1 cellular context compared by ENCODE assay signal in the genomic region with DNA sequence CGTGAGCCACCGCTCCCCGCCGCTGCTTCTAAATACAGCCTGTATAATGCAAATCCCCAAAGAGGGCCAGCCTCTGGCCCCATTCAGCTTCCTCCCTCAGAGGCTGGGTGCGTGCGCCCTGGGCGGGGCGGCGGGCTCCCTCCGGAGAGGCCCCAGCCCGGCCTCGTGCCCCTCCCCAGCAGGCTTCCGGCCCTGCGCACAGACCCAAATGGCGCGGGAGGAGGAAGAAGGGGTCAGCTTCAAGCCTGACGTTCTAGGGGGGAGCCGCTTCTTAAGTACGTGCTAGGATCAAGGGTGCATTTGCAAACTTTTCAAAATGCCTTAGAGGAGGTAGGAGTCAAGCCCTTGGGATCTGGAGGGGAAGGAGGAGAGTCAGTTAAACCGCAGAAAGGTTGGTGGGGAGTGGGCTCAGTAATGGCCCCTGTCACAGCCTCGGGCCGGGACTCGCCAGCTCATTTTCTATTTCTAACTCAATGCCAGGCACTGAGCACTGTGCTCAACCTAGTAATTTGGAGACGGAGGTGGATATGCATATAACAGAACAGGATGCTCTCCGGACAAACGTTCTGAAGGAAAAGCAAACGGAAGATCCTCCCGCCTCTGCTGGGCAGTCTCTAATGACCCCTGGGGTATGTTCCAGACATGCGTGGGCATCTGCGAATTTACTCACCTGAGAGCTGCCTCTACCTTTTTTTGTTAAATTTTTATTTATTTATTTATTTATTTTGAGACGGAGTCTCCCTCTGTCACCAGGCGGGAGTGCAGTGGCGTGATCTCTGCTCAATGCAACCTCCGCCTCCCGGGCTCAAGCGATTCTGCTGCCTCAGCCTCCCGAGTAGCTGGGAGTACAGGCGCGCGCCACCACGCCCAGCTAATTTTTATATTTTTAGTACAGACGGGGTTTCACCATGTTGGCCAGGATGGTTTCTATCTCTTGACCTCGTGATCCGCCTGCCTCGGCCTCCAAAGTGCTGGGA.
TF ChIP-seq lines count a peak whose summit lies in the region.

No MANE protein-coding gene starts in this region.

TF ChIP-seq in GM23338, 12 proteins besides CTCF, POLR2A, EP300 and RAD21 (continued from another document):
- no peak for TF ChIP-seq REST (IDR thresholded peaks at IDR 0.05; ENCODE audit: unreplicated experiment)
- no peak for TF ChIP-seq CREB1 (CRISPR knock-in tag; IDR thresholded peaks at IDR 0.05; ENCODE audit: low read depth)
- no peak for TF ChIP-seq STAT1 (IDR thresholded peaks at IDR 0.05; ENCODE audit: unreplicated experiment)
- TF ChIP-seq, protein P1, sequence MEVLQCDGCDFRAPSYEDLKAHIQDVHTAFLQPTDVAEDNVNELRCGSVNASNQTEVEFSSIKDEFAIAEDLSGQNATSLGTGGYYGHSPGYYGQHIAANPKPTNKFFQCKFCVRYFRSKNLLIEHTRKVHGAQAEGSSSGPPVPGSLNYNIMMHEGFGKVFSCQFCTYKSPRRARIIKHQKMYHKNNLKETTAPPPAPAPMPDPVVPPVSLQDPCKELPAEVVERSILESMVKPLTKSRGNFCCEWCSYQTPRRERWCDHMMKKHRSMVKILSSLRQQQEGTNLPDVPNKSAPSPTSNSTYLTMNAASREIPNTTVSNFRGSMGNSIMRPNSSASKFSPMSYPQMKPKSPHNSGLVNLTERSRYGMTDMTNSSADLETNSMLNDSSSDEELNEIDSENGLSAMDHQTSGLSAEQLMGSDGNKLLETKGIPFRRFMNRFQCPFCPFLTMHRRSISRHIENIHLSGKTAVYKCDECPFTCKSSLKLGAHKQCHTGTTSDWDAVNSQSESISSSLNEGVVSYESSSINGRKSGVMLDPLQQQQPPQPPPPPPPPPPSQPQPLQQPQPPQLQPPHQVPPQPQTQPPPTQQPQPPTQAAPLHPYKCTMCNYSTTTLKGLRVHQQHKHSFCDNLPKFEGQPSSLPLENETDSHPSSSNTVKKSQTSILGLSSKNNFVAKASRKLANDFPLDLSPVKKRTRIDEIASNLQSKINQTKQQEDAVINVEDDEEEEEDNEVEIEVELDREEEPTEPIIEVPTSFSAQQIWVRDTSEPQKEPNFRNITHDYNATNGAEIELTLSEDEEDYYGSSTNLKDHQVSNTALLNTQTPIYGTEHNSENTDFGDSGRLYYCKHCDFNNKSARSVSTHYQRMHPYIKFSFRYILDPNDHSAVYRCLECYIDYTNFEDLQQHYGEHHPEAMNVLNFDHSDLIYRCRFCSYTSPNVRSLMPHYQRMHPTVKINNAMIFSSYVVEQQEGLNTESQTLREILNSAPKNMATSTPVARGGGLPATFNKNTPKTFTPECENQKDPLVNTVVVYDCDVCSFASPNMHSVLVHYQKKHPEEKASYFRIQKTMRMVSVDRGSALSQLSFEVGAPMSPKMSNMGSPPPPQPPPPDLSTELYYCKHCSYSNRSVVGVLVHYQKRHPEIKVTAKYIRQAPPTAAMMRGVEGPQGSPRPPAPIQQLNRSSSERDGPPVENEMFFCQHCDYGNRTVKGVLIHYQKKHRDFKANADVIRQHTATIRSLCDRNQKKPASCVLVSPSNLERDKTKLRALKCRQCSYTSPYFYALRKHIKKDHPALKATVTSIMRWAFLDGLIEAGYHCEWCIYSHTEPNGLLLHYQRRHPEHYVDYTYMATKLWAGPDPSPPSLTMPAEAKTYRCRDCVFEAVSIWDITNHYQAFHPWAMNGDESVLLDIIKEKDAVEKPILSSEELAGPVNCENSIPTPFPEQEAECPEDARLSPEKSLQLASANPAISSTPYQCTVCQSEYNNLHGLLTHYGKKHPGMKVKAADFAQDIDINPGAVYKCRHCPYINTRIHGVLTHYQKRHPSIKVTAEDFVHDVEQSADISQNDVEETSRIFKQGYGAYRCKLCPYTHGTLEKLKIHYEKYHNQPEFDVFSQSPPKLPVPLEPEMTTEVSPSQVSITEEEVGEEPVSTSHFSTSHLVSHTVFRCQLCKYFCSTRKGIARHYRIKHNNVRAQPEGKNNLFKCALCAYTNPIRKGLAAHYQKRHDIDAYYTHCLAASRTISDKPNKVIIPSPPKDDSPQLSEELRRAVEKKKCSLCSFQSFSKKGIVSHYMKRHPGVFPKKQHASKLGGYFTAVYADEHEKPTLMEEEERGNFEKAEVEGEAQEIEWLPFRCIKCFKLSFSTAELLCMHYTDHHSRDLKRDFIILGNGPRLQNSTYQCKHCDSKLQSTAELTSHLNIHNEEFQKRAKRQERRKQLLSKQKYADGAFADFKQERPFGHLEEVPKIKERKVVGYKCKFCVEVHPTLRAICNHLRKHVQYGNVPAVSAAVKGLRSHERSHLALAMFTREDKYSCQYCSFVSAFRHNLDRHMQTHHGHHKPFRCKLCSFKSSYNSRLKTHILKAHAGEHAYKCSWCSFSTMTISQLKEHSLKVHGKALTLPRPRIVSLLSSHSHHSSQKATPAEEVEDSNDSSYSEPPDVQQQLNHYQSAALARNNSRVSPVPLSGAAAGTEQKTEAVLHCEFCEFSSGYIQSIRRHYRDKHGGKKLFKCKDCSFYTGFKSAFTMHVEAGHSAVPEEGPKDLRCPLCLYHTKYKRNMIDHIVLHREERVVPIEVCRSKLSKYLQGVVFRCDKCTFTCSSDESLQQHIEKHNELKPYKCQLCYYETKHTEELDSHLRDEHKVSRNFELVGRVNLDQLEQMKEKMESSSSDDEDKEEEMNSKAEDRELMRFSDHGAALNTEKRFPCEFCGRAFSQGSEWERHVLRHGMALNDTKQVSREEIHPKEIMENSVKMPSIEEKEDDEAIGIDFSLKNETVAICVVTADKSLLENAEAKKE (CRISPR knock-in tag; IDR thresholded peaks at IDR 0.05), result no peak
